17 cellular contexts compared by ENCODE assay signal in genomic region chr3:8548502-8549300, GRCh38. TPM values are rescaled to one million over a fixed set of nuclear protein-coding genes. Genes with fewer than 3 reads are reported as not detected.
"Had no signal": no experiment of that assay in that cellular context is flagged by ENCODE, and none has a peak within 500 bp of the region (broad histone marks: within the 10 kb centered on the region; RNA-seq: fewer than 3 reads in every experiment).

No MANE protein-coding gene starts in this region.

- H3K27ac Mint-ChIP-seq: memory B cell; mesothelial cell of epicardium; natural killer cell; stimulated activated effector memory CD8-positive, alpha-beta T cell treated with anti-CD3 and anti-CD28 coated beads, Interleukin-12 subunit alpha, Interleukin-12 subunit beta, amount 100 ng/mL, for 72 hours; stimulated activated naive CD8-positive, alpha-beta T cell treated with anti-CD3 and anti-CD28 coated beads, Interleukin-15, Interleukin-2, amounts not matched to agents 100 ng/mL and 50 ng/mL, for 24 hours had no signal

- DNase-seq: effector CD4-positive, alpha-beta T cell; islet precursor cell; left lung; lower lobe of right lung; natural killer cell; stimulated activated CD4-positive, alpha-beta T cell treated with anti-CD3 and anti-CD28 coated beads, Interleukin-4, amount 100 ng/mL, for 1 hour; stimulated activated CD8-positive, alpha-beta memory T cell treated with anti-CD3 and anti-CD28 coated beads, Interleukin-4, amount 100 ng/mL, for 48 hours; transverse colon had no signal

- H3K36me3 Mint-ChIP-seq: memory B cell, natural killer cell had no signal

- H3K9me3 Mint-ChIP-seq: memory B cell; mesothelial cell of epicardium; natural killer cell; stimulated activated effector memory CD8-positive, alpha-beta T cell treated with anti-CD3 and anti-CD28 coated beads, Interleukin-12 subunit alpha, Interleukin-12 subunit beta, amount 100 ng/mL, for 72 hours; stimulated activated naive CD8-positive, alpha-beta T cell treated with anti-CD3 and anti-CD28 coated beads, Interleukin-15, Interleukin-2, amounts not matched to agents 100 ng/mL and 50 ng/mL, for 24 hours had no signal

- H3K27me3 Mint-ChIP-seq: memory B cell; stimulated activated naive CD8-positive, alpha-beta T cell treated with anti-CD3 and anti-CD28 coated beads, Interleukin-15, Interleukin-2, amounts not matched to agents 100 ng/mL and 50 ng/mL, for 24 hours had no signal

- H3K4me1 Mint-ChIP-seq: memory B cell; mesothelial cell of epicardium; natural killer cell; stimulated activated effector memory CD8-positive, alpha-beta T cell treated with anti-CD3 and anti-CD28 coated beads, Interleukin-12 subunit alpha, Interleukin-12 subunit beta, amount 100 ng/mL, for 72 hours had no signal

- H3K27me3 ChIP-seq: left lung, right atrium auricular region, transverse colon had no signal

- FAIRE-seq: endometrium, frontal cortex had no signal

- H3K36me3 ChIP-seq: transverse colon had no signal

- H3K4me3 Mint-ChIP-seq: memory B cell; mesothelial cell of epicardium; natural killer cell; stimulated activated effector memory CD8-positive, alpha-beta T cell treated with anti-CD3 and anti-CD28 coated beads, Interleukin-12 subunit alpha, Interleukin-12 subunit beta, amount 100 ng/mL, for 72 hours; stimulated activated naive CD8-positive, alpha-beta T cell treated with anti-CD3 and anti-CD28 coated beads, Interleukin-15, Interleukin-2, amounts not matched to agents 100 ng/mL and 50 ng/mL, for 24 hours had no signal

- H3K9me3 ChIP-seq: left lung, lower lobe of right lung, right atrium auricular region, transverse colon had no signal

- ATAC-seq: esophagus mucosa; left lung; lower lobe of right lung; natural killer cell; stimulated activated effector memory CD8-positive, alpha-beta T cell treated with anti-CD3 and anti-CD28 coated beads, Interleukin-12 subunit alpha, Interleukin-12 subunit beta, amount 100 ng/mL, for 72 hours had no signal

- H3K4me3 ChIP-seq: coronary artery, left lung, lower lobe of right lung, right atrium auricular region, transverse colon had no signal

- H3K27ac ChIP-seq: lower lobe of right lung, transverse colon had no signal

- H3K4me1 ChIP-seq: left lung, transverse colon had no signal

RNA-seq across cellular contexts. Expression of gene LMCD1, which starts 47.1 kb away (rescaled TPM):
- total RNA-seq: natural killer cell had no signal
